29 cellular contexts compared by ENCODE assay signal in genomic region chr17:6572997-6573396, GRCh38.
"Had no signal": no experiment of that assay in that cellular context is flagged by ENCODE, and none has a peak within 500 bp of the region (broad histone marks: within the 10 kb centered on the region; RNA-seq: fewer than 3 reads in every experiment).

No MANE protein-coding gene starts in this region.

- H3K4me3 ChIP-seq: heart left ventricle, left lung, lower lobe of right lung, pancreas, prostate gland, sigmoid colon, spleen, testis, thyroid gland, transverse colon, uterus had no signal

- H3K9me3 Mint-ChIP-seq: mesothelial cell of epicardium; naive thymus-derived CD4-positive, alpha-beta T cell; natural killer cell treated with Interleukin-12 subunit alpha and Interleukin-12 subunit beta and Interleukin-15 and Interleukin-18, amount 100 ng/mL, for 72 hours; neural crest cell; stimulated activated effector memory CD8-positive, alpha-beta T cell treated with anti-CD3 and anti-CD28 coated beads, Interleukin-12 subunit alpha, Interleukin-12 subunit beta, amount 100 ng/mL, for 72 hours; stimulated activated naive CD8-positive, alpha-beta T cell treated with anti-CD3 and anti-CD28 coated beads, Interleukin-15, Interleukin-2, amounts not matched to agents 100 ng/mL and 50 ng/mL, for 24 hours had no signal

- FAIRE-seq: keratinocyte, pancreas, small intestine had no signal

- H3K27me3 Mint-ChIP-seq: stimulated activated naive CD8-positive, alpha-beta T cell treated with anti-CD3 and anti-CD28 coated beads, Interleukin-15, Interleukin-2, amounts not matched to agents 100 ng/mL and 50 ng/mL, for 24 hours had no signal

- H3K4me3 Mint-ChIP-seq: mesothelial cell of epicardium; naive thymus-derived CD4-positive, alpha-beta T cell; natural killer cell treated with Interleukin-12 subunit alpha and Interleukin-12 subunit beta and Interleukin-15 and Interleukin-18, amount 100 ng/mL, for 72 hours; neural crest cell; stimulated activated effector memory CD8-positive, alpha-beta T cell treated with anti-CD3 and anti-CD28 coated beads, Interleukin-12 subunit alpha, Interleukin-12 subunit beta, amount 100 ng/mL, for 72 hours; stimulated activated naive CD8-positive, alpha-beta T cell treated with anti-CD3 and anti-CD28 coated beads, Interleukin-15, Interleukin-2, amounts not matched to agents 100 ng/mL and 50 ng/mL, for 24 hours had no signal

- DNase-seq: glutamatergic neuron; heart left ventricle; hypothalamus; left colon; left lung; lower lobe of right lung; mammary epithelial cell; mesenchymal stem cell; naive thymus-derived CD4-positive, alpha-beta T cell; retina; right cardiac atrium; sigmoid colon; small intestine; spleen; stimulated activated CD4-positive, alpha-beta T cell treated with anti-CD3 and anti-CD28 coated beads, Interleukin-4, amount 100 ng/mL, for 24 hours; stimulated activated naive CD4-positive, alpha-beta T cell; testis; thyroid gland; transverse colon; uterus had no signal

- ATAC-seq: heart left ventricle; left colon; left lung; lower lobe of right lung; naive thymus-derived CD4-positive, alpha-beta T cell; natural killer cell treated with Interleukin-12 subunit alpha and Interleukin-12 subunit beta and Interleukin-15 and Interleukin-18, amount 100 ng/mL, for 72 hours; pancreas; right cardiac atrium; stimulated activated effector memory CD8-positive, alpha-beta T cell treated with anti-CD3 and anti-CD28 coated beads, Interleukin-12 subunit alpha, Interleukin-12 subunit beta, amount 100 ng/mL, for 72 hours had no signal

- H3K27ac Mint-ChIP-seq: mesothelial cell of epicardium; naive thymus-derived CD4-positive, alpha-beta T cell; natural killer cell treated with Interleukin-12 subunit alpha and Interleukin-12 subunit beta and Interleukin-15 and Interleukin-18, amount 100 ng/mL, for 72 hours; stimulated activated effector memory CD8-positive, alpha-beta T cell treated with anti-CD3 and anti-CD28 coated beads, Interleukin-12 subunit alpha, Interleukin-12 subunit beta, amount 100 ng/mL, for 72 hours; stimulated activated naive CD8-positive, alpha-beta T cell treated with anti-CD3 and anti-CD28 coated beads, Interleukin-15, Interleukin-2, amounts not matched to agents 100 ng/mL and 50 ng/mL, for 24 hours had no signal

- H3K9me3 ChIP-seq: heart left ventricle, left lung, lower lobe of right lung, neutrophil, pancreas, prostate gland, sigmoid colon, spleen, testis, thyroid gland, transverse colon, uterus had no signal

- H3K4me1 ChIP-seq: pancreas, uterus had no signal

- H3K36me3 ChIP-seq: left lung, neutrophil, pancreas, prostate gland, thyroid gland, transverse colon, uterus had no signal

- H3K27ac ChIP-seq: heart left ventricle, left lung, lower lobe of right lung, neutrophil, pancreas, prostate gland, sigmoid colon, spleen, testis, thyroid gland, transverse colon, uterus had no signal
